In genomic region chr4:6692806-6693205, GRCh38 we compare ENCODE assay signal across 11 cellular contexts. TPM values are rescaled to one million over a fixed set of nuclear protein-coding genes. Genes with fewer than 3 reads are reported as not detected.
DNase-seq lines count a peak whose midpoint lies in the region; ATAC-seq and TF ChIP-seq lines count a peak whose summit lies in the region.
"Had no signal": no experiment of that assay in that cellular context is flagged by ENCODE, and none has a peak within 500 bp of the region (broad histone marks: within the 10 kb centered on the region; RNA-seq: fewer than 3 reads in every experiment).

No MANE protein-coding gene starts in this region.

- intact Hi-C loops in activated naive CD4-positive, alpha-beta T cell treated with anti-CD3 and anti-CD28 coated beads for 36 hours (cut with micrococcal nuclease) = no loop called here

- POLR2A ChIA-PET in HEK293T (lab: Yijun Ruan, JAX) = interaction anchor here (0.8 to 4.8 kb wide), 6 partner anchors 8 to 52 kb away, joined by 3 to 21 read pairs (median 10); partner anchors contain the start of genes BLOC1S4, MRFAP1 and MRFAP1L1

- DNase-seq in activated naive CD4-positive, alpha-beta T cell treated with anti-CD3 and anti-CD28 coated beads for 36 hours = no peak
- no peak for DNase-seq in activated naive CD4-positive, alpha-beta T cell treated with Interleukin-2 at 50 U/mL for 16 hours
- DNase-seq in immature natural killer cell (no peak), ureter (ENCODE audit: low spot score) (peak; percentile 70), HEK293T (ENCODE audit: extremely low spot score) (no peak), NCI-H226 (no peak), epidermal melanocyte (ENCODE audit: insufficient read length, low spot score) (no peak)
- DNase-seq: NCI-H1092; stimulated activated CD4-positive, alpha-beta T cell treated with anti-CD3 and anti-CD28 coated beads, Interleukin-4, amount 100 ng/mL, for 24 hours had no signal

- H3K9me3 Mint-ChIP-seq in activated naive CD4-positive, alpha-beta T cell treated with anti-CD3 and anti-CD28 coated beads for 36 hours = no peaks in the 10 kb centered on the region
- no peaks in the 10 kb centered on the region for H3K9me3 Mint-ChIP-seq in activated T-helper 17 cell treated with anti-CD3 and anti-CD28 coated beads, Interleukin-2, amount 50 U/mL, for 72 hours
- H3K9me3 Mint-ChIP-seq in immature natural killer cell = no peaks in the 10 kb centered on the region

- peak overlapping the region; percentile 63 for H3K27ac Mint-ChIP-seq in activated naive CD4-positive, alpha-beta T cell treated with anti-CD3 and anti-CD28 coated beads for 36 hours
- peak overlapping the region; percentile 87 for H3K27ac Mint-ChIP-seq in activated T-helper 17 cell treated with anti-CD3 and anti-CD28 coated beads, Interleukin-2, amount 50 U/mL, for 72 hours
- peak overlapping the region; percentile 84 to 98 (median 95) for H3K27ac Mint-ChIP-seq in immature natural killer cell

- H3K4me3 Mint-ChIP-seq in activated naive CD4-positive, alpha-beta T cell treated with anti-CD3 and anti-CD28 coated beads for 36 hours = peak overlapping the region; percentile 4
- peak overlapping the region; percentile 81 for H3K4me3 Mint-ChIP-seq in activated T-helper 17 cell treated with anti-CD3 and anti-CD28 coated beads, Interleukin-2, amount 50 U/mL, for 72 hours
- H3K4me3 Mint-ChIP-seq in immature natural killer cell = peak overlapping the region; percentile 53 to 67 (median 56)

- ATAC-seq in activated T-helper 17 cell treated with anti-CD3 and anti-CD28 coated beads, Interleukin-2, amount 50 U/mL, for 72 hours (replicated peaks) = no peak
- ATAC-seq: GM12878 had no signal

- CTCF ChIA-PET in activated naive CD4-positive, alpha-beta T cell treated with anti-CD3 and anti-CD28 coated beads for 36 hours (lab: Charles Lee) = interaction anchor here (0.8 to 4.1 kb wide), 2 partner anchors 9 to 11 kb away, joined by 3 to 12 read pairs; no protein-coding TSS in a partner anchor
- CTCF ChIA-PET in HEK293T (lab: Yijun Ruan, JAX) = interaction anchor here (1.0 kb wide), 1 partner anchor 9 kb away, joined by 3 read pairs; no protein-coding TSS in a partner anchor

- peaks cover 86% of the 10 kb centered on the region for H3K4me1 Mint-ChIP-seq in activated naive CD4-positive, alpha-beta T cell treated with anti-CD3 and anti-CD28 coated beads for 36 hours (ENCODE audit: low read depth)
- H3K4me1 Mint-ChIP-seq in activated T-helper 17 cell treated with anti-CD3 and anti-CD28 coated beads, Interleukin-2, amount 50 U/mL, for 72 hours = peaks cover 64% of the 10 kb centered on the region
- peaks cover 90% of the 10 kb centered on the region in 2 donors for H3K4me1 Mint-ChIP-seq in immature natural killer cell

- H3K27me3 Mint-ChIP-seq in activated naive CD4-positive, alpha-beta T cell treated with anti-CD3 and anti-CD28 coated beads for 36 hours (ENCODE audit: low read depth) = no peaks in the 10 kb centered on the region
- no peaks in the 10 kb centered on the region for H3K27me3 Mint-ChIP-seq in activated T-helper 17 cell treated with anti-CD3 and anti-CD28 coated beads, Interleukin-2, amount 50 U/mL, for 72 hours
- H3K27me3 Mint-ChIP-seq in immature natural killer cell (ENCODE audit: low read depth in 3 of 3) = peaks cover 3 to 15% (median 13%) of the 10 kb centered on the region in 3 donors

- no peaks in the 10 kb centered on the region for H3K36me3 Mint-ChIP-seq in activated naive CD4-positive, alpha-beta T cell treated with anti-CD3 and anti-CD28 coated beads for 36 hours (ENCODE audit: low read depth)
- no peaks in the 10 kb centered on the region for H3K36me3 Mint-ChIP-seq in activated T-helper 17 cell treated with anti-CD3 and anti-CD28 coated beads, Interleukin-2, amount 50 U/mL, for 72 hours (ENCODE audit: low read depth)
- H3K36me3 Mint-ChIP-seq in immature natural killer cell = peaks cover 0 to 3% (median 0%) of the 10 kb centered on the region in 3 donors

TF ChIP-seq in HEK293T, 16 proteins besides CTCF, POLR2A, EP300 and RAD21:
- TF ChIP-seq TARDBP (IDR thresholded peaks at IDR 0.05) (no peak), SUZ12 (IDR thresholded peaks at IDR 0.05) (no peak), FOXM1 (IDR thresholded peaks at IDR 0.05; ENCODE audit: borderline replicate concordance) (no peak), CTBP1 (IDR thresholded peaks at IDR 0.05; ENCODE audit: borderline replicate concordance) (no peak), BHLHE40 (IDR thresholded peaks at IDR 0.05; ENCODE audit: borderline replicate concordance) (no peak), LEF1 (IDR thresholded peaks at IDR 0.05; ENCODE audit: borderline replicate concordance) (no peak)

RNA-seq across cellular contexts. Expression of gene S100P, which starts 0.9 kb away (rescaled TPM):
- 10 to 100 TPM in 1 of 2 experiments, 1 to 10 TPM in 1; 8.5 to 10.0 TPM for total RNA-seq in activated naive CD4-positive, alpha-beta T cell treated with anti-CD3 and anti-CD28 coated beads for 36 hours
- 1 to 10 TPM in 1 of 2 donors, under 1 TPM in 1; 0.87 to 2.5 TPM for total RNA-seq in activated T-helper 17 cell treated with anti-CD3 and anti-CD28 coated beads, Interleukin-2, amount 50 U/mL, for 72 hours
- polyA plus RNA-seq in immature natural killer cell = 1 to 10 TPM in 1 of 3 donors, not detected in 2; 1.5 TPM
- total RNA-seq in ureter = 2,292 TPM
- polyA plus RNA-seq: GM12878 had no signal

RNA-seq across cellular contexts. Expression of gene MRFAP1L1, which starts 16.9 kb away (rescaled TPM):
- 10 to 100 TPM; 37.0 to 38.6 TPM for total RNA-seq in activated naive CD4-positive, alpha-beta T cell treated with anti-CD3 and anti-CD28 coated beads for 36 hours
- 10 to 100 TPM; 35.8 to 53.6 TPM for total RNA-seq in activated T-helper 17 cell treated with anti-CD3 and anti-CD28 coated beads, Interleukin-2, amount 50 U/mL, for 72 hours
- polyA plus RNA-seq in immature natural killer cell = 100 to 1,000 TPM in 2 of 3 donors, 10 to 100 TPM in 1; 81.3 to 159 (median 139) TPM
- 52.5 TPM for total RNA-seq in ureter

RNA-seq across cellular contexts. Expression of gene BLOC1S4, which starts 23.2 kb away (rescaled TPM):
- total RNA-seq in activated naive CD4-positive, alpha-beta T cell treated with anti-CD3 and anti-CD28 coated beads for 36 hours = 10 to 100 TPM; 11.0 to 11.8 TPM
- total RNA-seq in activated T-helper 17 cell treated with anti-CD3 and anti-CD28 coated beads, Interleukin-2, amount 50 U/mL, for 72 hours = 10 to 100 TPM; 15.9 to 17.7 TPM
- polyA plus RNA-seq in immature natural killer cell = 10 to 100 TPM; 53.5 to 65.8 (median 54.2) TPM
- 14.6 TPM for total RNA-seq in ureter

RNA-seq across cellular contexts. Expression of gene MRFAP1, which starts 52.3 kb away (rescaled TPM):
- total RNA-seq in activated naive CD4-positive, alpha-beta T cell treated with anti-CD3 and anti-CD28 coated beads for 36 hours = 100 to 1,000 TPM; 150 to 151 TPM
- total RNA-seq in activated T-helper 17 cell treated with anti-CD3 and anti-CD28 coated beads, Interleukin-2, amount 50 U/mL, for 72 hours = 10 to 100 TPM; 86.7 to 96.7 TPM
- 100 to 1,000 TPM; 143 to 174 (median 161) TPM for polyA plus RNA-seq in immature natural killer cell
- 196 TPM for total RNA-seq in ureter

Comparison
In these comparisons a context has a peak if more than half of its experiments do, and no peak if none do; other contexts are left out.
1. H3K4me3 Mint-ChIP-seq: peak in every context shown above with its lines; median percentile 81 in activated T-helper 17 cell treated with anti-CD3 and anti-CD28 coated beads, Interleukin-2, amount 50 U/mL, for 72 hours; 56 in immature natural killer cell; 4 in activated naive CD4-positive, alpha-beta T cell treated with anti-CD3 and anti-CD28 coated beads for 36 hours.
2. RNA of gene S100P, which starts 0.9 kb away (total RNA-seq): 2,292 TPM in ureter (single experiment); 8.5 to 10.0 TPM in activated naive CD4-positive, alpha-beta T cell treated with anti-CD3 and anti-CD28 coated beads for 36 hours and 0.87 to 2.5 TPM in activated T-helper 17 cell treated with anti-CD3 and anti-CD28 coated beads, Interleukin-2, amount 50 U/mL, for 72 hours; every median in the first group is over 100 times any median in the second.
3. Peak in every context shown above with its lines, with median percentiles within 50 percentile points of each other: H3K27ac Mint-ChIP-seq.